Comparison of ENCODE assay signal across 20 cellular contexts in genomic region chr3:120982608-120983320, GRCh38.
"Had no signal": no experiment of that assay in that cellular context is flagged by ENCODE, and none has a peak within 500 bp of the region (broad histone marks: within the 10 kb centered on the region; RNA-seq: fewer than 3 reads in every experiment).

No MANE protein-coding gene starts in this region.

- H3K27me3 Mint-ChIP-seq: brain had no signal

- H3K36me3 ChIP-seq: thyroid gland had no signal

- ATAC-seq: foreskin keratinocyte, left ventricle myocardium superior, sciatic nerve had no signal

- H3K27me3 ChIP-seq: foreskin keratinocyte, thyroid gland had no signal

- FAIRE-seq: islet of Langerhans, small intestine, TTC549 had no signal

- H3K4me1 Mint-ChIP-seq: activated naive CD4-positive, alpha-beta T cell treated with anti-CD3 and anti-CD28 coated beads, Interleukin-2, amount 50 U/mL, for 24 hours; brain; nephron had no signal

- H3K4me3 ChIP-seq: thyroid gland had no signal

- H3K27ac Mint-ChIP-seq: activated naive CD4-positive, alpha-beta T cell treated with anti-CD3 and anti-CD28 coated beads, Interleukin-2, amount 50 U/mL, for 24 hours; nephron had no signal

- H3K27ac ChIP-seq: foreskin keratinocyte, thyroid gland had no signal

- DNase-seq: activated gamma-delta T cell treated with Interleukin-2 at 50 U/mL for 16 hours; activated T-cell treated with anti-CD3 and anti-CD28 coated beads, Interleukin-2, amount 50 U/mL, for 1 hour; anterior cingulate cortex; caudate nucleus; dermis blood vessel endothelial cell; effector CD8-positive, alpha-beta T cell; foreskin keratinocyte; hypothalamus; left ventricle myocardium superior; occipital lobe; small intestine; stimulated activated naive CD4-positive, alpha-beta T cell; T-helper 1 cell; thyroid gland had no signal

- H3K4me1 ChIP-seq: foreskin keratinocyte, thyroid gland had no signal

- H3K4me3 Mint-ChIP-seq: activated naive CD4-positive, alpha-beta T cell treated with anti-CD3 and anti-CD28 coated beads, Interleukin-2, amount 50 U/mL, for 24 hours; brain; nephron had no signal

- H3K36me3 Mint-ChIP-seq: activated naive CD4-positive, alpha-beta T cell treated with anti-CD3 and anti-CD28 coated beads, Interleukin-2, amount 50 U/mL, for 24 hours had no signal
